ENCODE assay signal across 27 cellular contexts in the genomic region with DNA sequence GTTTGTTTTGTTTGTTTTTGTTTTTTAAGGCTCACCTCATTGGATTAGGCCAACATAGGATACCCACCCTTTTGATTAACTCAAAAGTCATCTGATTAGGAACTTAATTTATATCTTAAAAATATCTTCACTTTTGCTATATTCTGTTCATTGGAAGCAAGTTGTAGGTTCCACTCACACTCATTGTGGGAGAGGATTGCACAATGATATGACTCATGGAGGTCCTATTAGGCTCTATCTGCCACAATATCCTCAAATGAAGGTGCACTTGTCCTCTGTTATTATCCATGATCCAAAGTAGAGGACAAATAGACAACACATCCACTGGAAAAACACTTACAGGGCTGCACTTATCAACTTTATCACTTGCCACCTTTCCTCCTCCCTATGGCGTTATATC.
DNase-seq lines count a peak whose midpoint lies in the region; ATAC-seq and TF ChIP-seq lines count a peak whose summit lies in the region.
"Had no signal": no experiment of that assay in that cellular context is flagged by ENCODE, and none has a peak within 500 bp of the region (broad histone marks: within the 10 kb centered on the region; RNA-seq: fewer than 3 reads in every experiment).

No MANE protein-coding gene starts in this region.

- peaks cover 70% of the 10 kb centered on the region for H3K27me3 ChIP-seq in GM23248 (replicated peaks; ENCODE audit: insufficient read depth)
- peaks cover 22% of the 10 kb centered on the region for H3K27me3 ChIP-seq in mammary epithelial cell (ENCODE audit: insufficient read depth, low read length)
- H3K27me3 ChIP-seq: esophagus squamous epithelium, neutrophil, spleen had no signal

- H4K20me1 ChIP-seq in GM23248 (ENCODE audit: insufficient read depth) (no peaks in the 10 kb centered on the region), mammary epithelial cell (ENCODE audit: insufficient read depth, low read length) (no peaks in the 10 kb centered on the region)

- no TSS peak for BruUV-seq in mammary epithelial cell (replicated peaks; lab: Mats Ljungman, UMichigan)

- H3K36me3 ChIP-seq in GM23248 (ENCODE audit: low read depth) (no peaks in the 10 kb centered on the region), mammary epithelial cell (ENCODE audit: insufficient read depth, low read length) (no peaks in the 10 kb centered on the region)
- H3K36me3 ChIP-seq: esophagus squamous epithelium, lower lobe of right lung, neutrophil, spleen had no signal

- no peaks in the 10 kb centered on the region for H3K9me3 ChIP-seq in GM23248 (ENCODE audit: low read depth)
- no peaks in the 10 kb centered on the region for H3K9me3 ChIP-seq in mammary epithelial cell (replicated peaks; ENCODE audit: insufficient read depth, low read length)
- H3K9me3 ChIP-seq: esophagus squamous epithelium, lower lobe of right lung, neutrophil, psoas muscle, SK-N-SH had no signal

- no peaks in the 10 kb centered on the region for H3K79me2 ChIP-seq in GM23248 (ENCODE audit: insufficient read depth)
- H3K79me2 ChIP-seq in mammary epithelial cell (ENCODE audit: insufficient read depth, low read length), result no peaks in the 10 kb centered on the region

- H3K4me3 ChIP-seq in GM23248 (no peak overlapping the region), NB4 (ENCODE audit: low read depth, low read length) (no peak overlapping the region), mammary epithelial cell (replicated peaks in 1 of 3; ENCODE audit: insufficient read depth in 1 of 3, low read depth in 2 of 3, low read length in 3 of 3) (no peak overlapping the region)
- H3K4me3 ChIP-seq: esophagus squamous epithelium, lower lobe of right lung, psoas muscle, spleen had no signal

- 92% methylated on average over 1 of the region's 1 CpG for WGBS in GM23248 (ENCODE audit: low coverage in 1 of 2, low lambda C conversion rate in 2 of 2, missing lambda C conversion rate in 2 of 2), 2 experiments
- WGBS in mammary epithelial cell (ENCODE audit: low coverage, missing lambda C conversion rate), result 79% methylated on average over 1 of the region's 1 CpG

- no peak for TF ChIP-seq CTCF in NB4 (IDR thresholded peaks at IDR 0.05; ENCODE audit: low read depth, low read length)
- no peak for TF ChIP-seq CTCF in mammary epithelial cell (conservative IDR thresholded peaks at IDR 0.05 in 1 of 2, IDR thresholded peaks at IDR 0.05 in 1 of 2; ENCODE audit: extremely low read depth in 1 of 2, insufficient read depth in 1 of 2, low read depth in 1 of 2, low read length in 2 of 2)

- dilution Hi-C loops in mammary epithelial cell (cut with HindIII; ENCODE audit: low sequenced_read_pairs), result no loop called here

- H3K27ac ChIP-seq in GM23248 (no peak overlapping the region), mammary epithelial cell (ENCODE audit: insufficient read depth, low read depth, low read length) (no peak overlapping the region)
- H3K27ac ChIP-seq: esophagus squamous epithelium, lower lobe of right lung, neutrophil, psoas muscle, spleen had no signal

- H3F3A ChIP-seq in GM23248 (ENCODE audit: insufficient read depth), result no peaks in the 10 kb centered on the region

- no peak for ATAC-seq in HG02970 (IDR thresholded peaks at IDR 0.05; ENCODE audit: low FRiP score, unreplicated experiment)
- ATAC-seq: lower lobe of right lung; psoas muscle; stimulated activated naive CD8-positive, alpha-beta T cell treated with anti-CD3 and anti-CD28 coated beads, Interleukin-15, amount 100 ng/mL, for 72 hours; WTC11 had no signal

- H3K4me2 ChIP-seq in GM23248 (ENCODE audit: unreplicated experiment), result no peak overlapping the region
- no peak overlapping the region for H3K4me2 ChIP-seq in mammary epithelial cell (ENCODE audit: insufficient read depth, low read depth, low read length)
- H3K4me2 ChIP-seq: SK-N-SH had no signal

- CTCF ChIA-PET in mammary epithelial cell (lab: Charles Lee; ENCODE audit: low non-redundant PET), result no interaction called here

- DNase-seq in GM23248 (peak; percentile 33), NB4 (ENCODE audit: low read depth) (peak; percentile 40), mammary epithelial cell (peak; percentile 67), kidney glomerular epithelial cell (lab: John Stamatoyannopoulos, UW) (peak; percentile 4), retina (no peak), putamen (ENCODE audit: low spot score) (no peak), foreskin melanocyte (no peak)
- DNase-seq: activated CD4-positive, alpha-beta memory T cell treated with anti-CD3 and anti-CD28 coated beads, Interleukin-2, amount 10 ng/mL, durations not matched to agents 7 days and 5 days; activated naive CD4-positive, alpha-beta T cell treated with Interleukin-2 at 50 U/mL for 16 hours; AML-193; anterior cingulate cortex; DMS79 treated with DMSO at 0.1 percent for 48 hours; effector CD8-positive, alpha-beta T cell; esophagus squamous epithelium; H9; immature natural killer cell; lower lobe of right lung; NCI-H146; NCI-H774; psoas muscle; SK-N-SH; spleen; stimulated activated CD4-positive, alpha-beta T cell treated with anti-CD3 and anti-CD28 coated beads, Interleukin-4, amount 100 ng/mL, for 24 hours; stimulated activated naive CD8-positive, alpha-beta T cell treated with anti-CD3 and anti-CD28 coated beads, Interleukin-15, amount 100 ng/mL, for 72 hours had no signal

- H3K9ac ChIP-seq in GM23248 (no peak overlapping the region), mammary epithelial cell (ENCODE audit: insufficient read depth, low read length) (no peak overlapping the region)
- H3K9ac ChIP-seq: SK-N-SH had no signal

- no peaks in the 10 kb centered on the region for H3K9me2 ChIP-seq in GM23248 (ENCODE audit: insufficient read depth)
- H3K9me2 ChIP-seq: SK-N-SH had no signal

- H3K4me1 ChIP-seq in GM23248 (ENCODE audit: insufficient read depth) (0 out of 2 replicates have a peak, but pooled peaks cover 5% of the 10 kb centered on the region), mammary epithelial cell (ENCODE audit: insufficient read depth, low read length) (peaks cover 6% of the 10 kb centered on the region)
- H3K4me1 ChIP-seq: esophagus squamous epithelium, lower lobe of right lung, psoas muscle, spleen had no signal

- H2AFZ ChIP-seq in GM23248, result no peak overlapping the region
- H2AFZ ChIP-seq in mammary epithelial cell (ENCODE audit: low read depth, low read length), result no peak overlapping the region

- in situ Hi-C loops in GM23248 (cut with MboI) (no loop called here), mammary epithelial cell (cut with MboI; ENCODE audit: low sequenced_read_pairs in 2 of 2) (no loop called here)

- no peak for TF ChIP-seq POLR2A in NB4 (IDR thresholded peaks at IDR 0.05; ENCODE audit: extremely low read depth, insufficient read length)

- intact Hi-C loops in mammary epithelial cell (cut with micrococcal nuclease), result no loop called here

Comparison
In these comparisons a context has a peak if more than half of its experiments do, and no peak if none do; other contexts are left out.
1. DNase-seq: peak in GM23248 (single experiment), NB4 (single experiment), mammary epithelial cell (single experiment) and kidney glomerular epithelial cell (single experiment); none in retina (single experiment), putamen (single experiment) and foreskin melanocyte (single experiment).